Comparison of ENCODE assay signal across 31 cellular contexts in genomic region chr19:49704888-49705642, GRCh38.
"Had no signal": no experiment of that assay in that cellular context is flagged by ENCODE, and none has a peak within 500 bp of the region (broad histone marks: within the 10 kb centered on the region; RNA-seq: fewer than 3 reads in every experiment).

No MANE protein-coding gene starts in this region.

- DNase-seq: activated CD4-positive, alpha-beta memory T cell treated with anti-CD3 and anti-CD28 coated beads, Interleukin-2, amount 10 ng/mL, durations not matched to agents 7 days and 5 days; activated CD4-positive, alpha-beta T cell treated with anti-CD3 and anti-CD28 coated beads for 1 hour; activated CD4-positive, alpha-beta T cell treated with anti-CD3 and anti-CD28 coated beads for 4 hours; activated CD4-positive, alpha-beta T cell treated with anti-CD3 and anti-CD28 coated beads, Interleukin-2, amount 10 ng/mL, durations not matched to agents 7 days and 5 days; activated CD4-positive, alpha-beta T cell treated with anti-CD3 and anti-CD28 coated beads, Interleukin-2, amount 50 U/mL, for 4 hours; activated CD8-positive, alpha-beta memory T cell treated with anti-CD3 and anti-CD28 coated beads, Interleukin-2, amount 50 U/mL, for 48 hours; activated gamma-delta T cell; activated naive CD4-positive, alpha-beta T cell; activated naive CD4-positive, alpha-beta T cell treated with anti-CD3 and anti-CD28 coated beads, Interleukin-2, amount 10 ng/mL, durations not matched to agents 7 days and 5 days; activated naive CD8-positive, alpha-beta T cell treated with anti-CD3 and anti-CD28 coated beads, Interleukin-2, amount 10 ng/mL, durations not matched to agents 7 days and 5 days; activated T-cell treated with anti-CD3 and anti-CD28 coated beads for 4 hours; activated T-cell treated with anti-CD3 and anti-CD28 coated beads, Interleukin-2, amount 50 U/mL, for 24 hours; activated T-cell treated with anti-CD3 and anti-CD28 coated beads, Interleukin-2, amount 50 U/mL, for 72 hours; brain microvascular endothelial cell; cortex of kidney; dermis blood vessel endothelial cell; effector CD4-positive, alpha-beta T cell; effector memory CD8-positive, alpha-beta T cell; erythroblast; foreskin keratinocyte; gastrocnemius medialis; glutamatergic neuron; heart left ventricle; T-helper 2 cell had no signal

- H3K27me3 ChIP-seq: brain microvascular endothelial cell had no signal

- FAIRE-seq: astrocyte, colon, TTC549 had no signal

- H3K9me3 ChIP-seq: esophagus muscularis mucosa, gastrocnemius medialis, heart left ventricle had no signal

- H3K4me3 ChIP-seq: esophagus muscularis mucosa, gastrocnemius medialis, heart left ventricle had no signal

- H3K36me3 ChIP-seq: brain microvascular endothelial cell, gastrocnemius medialis, heart left ventricle had no signal

- H3K4me1 ChIP-seq: esophagus muscularis mucosa, foreskin keratinocyte, gastrocnemius medialis, heart left ventricle had no signal

- H3K27ac ChIP-seq: brain microvascular endothelial cell, esophagus muscularis mucosa, foreskin keratinocyte, gastrocnemius medialis, heart left ventricle, VCaP had no signal

- ATAC-seq: activated naive CD4-positive, alpha-beta T cell treated with anti-CD3 and anti-CD28 coated beads, Interleukin-2, amount 50 U/mL, for 72 hours; activated T-cell treated with anti-CD3 and anti-CD28 coated beads, Interleukin-2, amount 50 U/mL, for 72 hours; effector memory CD8-positive, alpha-beta T cell; foreskin keratinocyte; gastrocnemius medialis; WTC11 had no signal
